ENCODE assay signal across 10 cellular contexts in the genomic region with DNA sequence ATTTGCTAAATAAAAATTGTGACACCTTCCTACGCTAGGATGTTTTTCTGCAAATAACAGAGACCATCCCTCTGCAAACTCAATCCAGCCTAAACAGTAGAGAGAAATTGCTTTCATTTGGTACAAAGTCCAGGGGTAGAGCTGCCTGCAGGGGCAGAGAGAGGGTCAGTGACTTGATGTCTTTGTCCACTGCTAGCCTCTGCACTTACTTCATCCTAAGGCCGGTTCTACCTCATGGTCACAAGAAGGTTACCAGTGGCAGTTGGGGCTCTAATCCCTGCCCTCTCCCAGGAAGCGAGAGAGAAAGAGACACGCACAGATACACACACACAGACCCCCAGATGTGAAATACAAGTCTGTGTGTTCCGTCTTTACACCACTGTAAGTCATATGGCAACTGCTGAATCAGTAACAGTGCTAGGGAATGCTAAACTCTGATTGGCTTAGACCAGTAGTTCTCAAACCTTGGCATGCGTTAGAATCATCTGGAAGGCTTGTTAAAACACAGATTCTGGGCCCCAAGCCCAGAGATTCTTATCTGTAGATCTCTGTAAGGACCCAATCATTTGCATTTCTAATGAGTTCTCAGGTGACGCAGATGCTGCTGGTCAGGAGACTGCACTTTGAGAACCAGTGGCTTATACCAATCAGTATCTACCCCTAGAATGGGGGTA. TPM values are rescaled to one million over a fixed set of nuclear protein-coding genes. Genes with fewer than 3 reads are reported as not detected.
DNase-seq lines count a peak whose midpoint lies in the region; ATAC-seq and TF ChIP-seq lines count a peak whose summit lies in the region.
"Had no signal": no experiment of that assay in that cellular context is flagged by ENCODE, and none has a peak within 500 bp of the region (broad histone marks: within the 10 kb centered on the region; RNA-seq: fewer than 3 reads in every experiment).

No MANE protein-coding gene starts in this region.

- no peaks in the 10 kb centered on the region for H3K27me3 ChIP-seq in colonic mucosa
- H3K27me3 ChIP-seq: gastroesophageal sphincter had no signal

- no peaks in the 10 kb centered on the region for H3K36me3 ChIP-seq in colonic mucosa
- no peaks in the 10 kb centered on the region for H3K36me3 ChIP-seq in mucosa of descending colon (ENCODE audit: low read depth)

- H3K9me3 ChIP-seq in colonic mucosa = no peaks in the 10 kb centered on the region
- H3K9me3 ChIP-seq in mucosa of descending colon = no peaks in the 10 kb centered on the region
- H3K9me3 ChIP-seq: gastroesophageal sphincter had no signal

- H3K27ac ChIP-seq in colonic mucosa = no peak overlapping the region
- H3K27ac ChIP-seq: gastroesophageal sphincter had no signal

- H3K4me3 ChIP-seq in colonic mucosa = no peak overlapping the region
- H3K4me3 ChIP-seq in mucosa of descending colon = no peak overlapping the region
- H3K4me3 ChIP-seq: gastroesophageal sphincter had no signal

- intact Hi-C loops in colonic mucosa (cut with DNase I) (loop anchor here (10.0 kb wide), 1 partner anchor 209 kb away; no protein-coding TSS in a partner anchor), mucosa of descending colon (cut with DNase I, micrococcal nuclease) (no loop called here)

- H3K9ac ChIP-seq in colonic mucosa (ENCODE audit: low read depth in 2 of 2, low read length in 2 of 2) = no peak overlapping the region

- H3K4me1 ChIP-seq in colonic mucosa (no peaks in the 10 kb centered on the region), mucosa of descending colon (ENCODE audit: low read depth) (peaks cover 8% of the 10 kb centered on the region)

- DNase-seq in AG20443 (ENCODE audit: low spot score) (peak; percentile 51), M059J (ENCODE audit: low read depth) (peak; percentile 88), colonic mucosa (peak; percentile 17), mucosa of descending colon (peak in 1 of 3 donors; percentile 60), NCI-H187 (lab: John Stamatoyannopoulos, UW) (no peak), HuH-7.5 (ENCODE audit: low spot score) (no peak), NCI-H526 treated with DMSO at 0.1 percent for 48 hours (lab: John Stamatoyannopoulos, UW) (no peak)
- DNase-seq in central memory CD4-positive, alpha-beta T cell = no peak
- DNase-seq: stimulated activated naive CD4-positive, alpha-beta T cell had no signal

- ATAC-seq in mucosa of descending colon = peak; percentile 70

- TF ChIP-seq CTCF in colonic mucosa (IDR thresholded peaks at IDR 0.05) (no peak), mucosa of descending colon (IDR thresholded peaks at IDR 0.05) (no peak)

RNA-seq across cellular contexts. Expression of a gene that starts 13.1 kb away (rescaled TPM):
- total RNA-seq in M059J (2014; rRNA removed; shearing (Covaris generic)) = 29.1 and 32.2 TPM in 2 replicates
- 10 to 100 TPM; 22.6 to 30.5 TPM for total RNA-seq in colonic mucosa
- total RNA-seq in mucosa of descending colon = 10 to 100 TPM; 11.3 to 22.1 (median 13.8) TPM

RNA-seq across cellular contexts. Expression of a gene that starts 16.8 kb away (rescaled TPM):
- 108 and 198 TPM in 2 replicates for total RNA-seq in M059J (2014; rRNA removed; shearing (Covaris generic))
- 100 to 1,000 TPM in 1 of 2 donors, 10 to 100 TPM in 1; 32.8 to 101 TPM for total RNA-seq in colonic mucosa
- 100 to 1,000 TPM in 2 of 3 donors, 10 to 100 TPM in 1; 30.1 to 193 (median 153) TPM for total RNA-seq in mucosa of descending colon

Comparison
In these comparisons a context has a peak if more than half of its experiments do, and no peak if none do; other contexts are left out.
1. DNase-seq: peak in AG20443 (single experiment), M059J (single experiment) and colonic mucosa (single experiment); none in central memory CD4-positive, alpha-beta T cell (single experiment), NCI-H187 (0 of 2), HuH-7.5 (single experiment) and NCI-H526 treated with DMSO at 0.1 percent for 48 hours (single experiment).